12 cellular contexts compared by ENCODE assay signal in genomic region chr2:54546925-54547324, GRCh38.
DNase-seq lines count a peak whose midpoint lies in the region; ATAC-seq and TF ChIP-seq lines count a peak whose summit lies in the region.
"Had no signal": no experiment of that assay in that cellular context is flagged by ENCODE, and none has a peak within 500 bp of the region (broad histone marks: within the 10 kb centered on the region; RNA-seq: fewer than 3 reads in every experiment).

No MANE protein-coding gene starts in this region.

- in situ Hi-C loops in transverse colon (cut with MboI; ENCODE audit: low pct_ligation_motif_present in 1 of 4, low pct_unique_long_range_greater_than_20kb in 1 of 4, low sequenced_read_pairs in 3 of 4), result no loop called here

- no peak overlapping the region for H2AFZ ChIP-seq in OCI-LY3 (ENCODE audit: low read depth, low read length)

- no peaks in the 10 kb centered on the region for H3K9me3 ChIP-seq in OCI-LY3 (ENCODE audit: insufficient read depth, low read length)
- H3K9me3 ChIP-seq in transverse colon, result no peaks in the 10 kb centered on the region
- H3K9me3 ChIP-seq in CD4-positive, alpha-beta memory T cell (ENCODE audit: control insufficient read depth in 1 of 2, low read length in 2 of 2), result no peaks in the 10 kb centered on the region
- H3K9me3 ChIP-seq: body of pancreas had no signal

- CTCF ChIA-PET in CD4-positive, alpha-beta memory T cell (lab: Charles Lee; ENCODE audit: partially characterized antibody), result interaction anchor here (1.3 kb wide), 1 partner anchor 12 kb away, joined by 3 read pairs; no protein-coding TSS in a partner anchor
- CTCF ChIA-PET in WTC11 (lab: Charles Lee), result no interaction called here

- H3K4me3 ChIP-seq in OCI-LY3 (ENCODE audit: low read length), result no peak overlapping the region
- H3K4me3 ChIP-seq in transverse colon, result no peak overlapping the region
- H3K4me3 ChIP-seq in CD4-positive, alpha-beta memory T cell (ENCODE audit: low read length in 2 of 2), result no peak overlapping the region
- H3K4me3 ChIP-seq: body of pancreas had no signal

- H3K4me3 Mint-ChIP-seq in activated T-cell treated with anti-CD3 and anti-CD28 coated beads, Interleukin-2, amount 50 U/mL, for 72 hours, result peak overlapping the region in 1 of 2 donors; percentile 10
- no peak overlapping the region for H3K4me3 Mint-ChIP-seq in CD4-positive, alpha-beta memory T cell
- no peak overlapping the region for H3K4me3 Mint-ChIP-seq in WTC11
- H3K4me3 Mint-ChIP-seq: T-helper 1 cell treated with Interleukin-12 subunit alpha and Interleukin-12 subunit beta and Interleukin-4 antibody, amounts not matched to agents 30 μg/mL and 1 μg/mL, for 36 hours had no signal

- H3K9me3 Mint-ChIP-seq in activated T-cell treated with anti-CD3 and anti-CD28 coated beads, Interleukin-2, amount 50 U/mL, for 72 hours, result peaks cover 0 to 3% of the 10 kb centered on the region in 2 donors
- no peaks in the 10 kb centered on the region for H3K9me3 Mint-ChIP-seq in CD4-positive, alpha-beta memory T cell
- H3K9me3 Mint-ChIP-seq in WTC11, result no peaks in the 10 kb centered on the region; the same call in 1 of the 2 replicates
- H3K9me3 Mint-ChIP-seq: T-helper 1 cell treated with Interleukin-12 subunit alpha and Interleukin-12 subunit beta and Interleukin-4 antibody, amounts not matched to agents 30 μg/mL and 1 μg/mL, for 36 hours had no signal

- H3K27me3 Mint-ChIP-seq in activated T-cell treated with anti-CD3 and anti-CD28 coated beads, Interleukin-2, amount 50 U/mL, for 72 hours (ENCODE audit: low read depth), result no peaks in the 10 kb centered on the region
- no peaks in the 10 kb centered on the region for H3K27me3 Mint-ChIP-seq in CD4-positive, alpha-beta memory T cell
- H3K27me3 Mint-ChIP-seq in WTC11 (ENCODE audit: low read depth), result no peaks in the 10 kb centered on the region

- H3K36me3 Mint-ChIP-seq in activated T-cell treated with anti-CD3 and anti-CD28 coated beads, Interleukin-2, amount 50 U/mL, for 72 hours (ENCODE audit: insufficient read depth in 2 of 2), result no peaks in the 10 kb centered on the region
- no peaks in the 10 kb centered on the region for H3K36me3 Mint-ChIP-seq in CD4-positive, alpha-beta memory T cell
- H3K36me3 Mint-ChIP-seq in WTC11, result no peaks in the 10 kb centered on the region

- peak overlapping the region; percentile 8 for H3K27ac Mint-ChIP-seq in activated T-cell treated with anti-CD3 and anti-CD28 coated beads, Interleukin-2, amount 50 U/mL, for 72 hours
- no peak overlapping the region for H3K27ac Mint-ChIP-seq in CD4-positive, alpha-beta memory T cell
- no peak overlapping the region for H3K27ac Mint-ChIP-seq in WTC11
- H3K27ac Mint-ChIP-seq: T-helper 1 cell treated with Interleukin-12 subunit alpha and Interleukin-12 subunit beta and Interleukin-4 antibody, amounts not matched to agents 30 μg/mL and 1 μg/mL, for 36 hours had no signal

- no peaks in the 10 kb centered on the region for H3K27me3 ChIP-seq in OCI-LY3 (ENCODE audit: low read depth, low read length)
- no peaks in the 10 kb centered on the region for H3K27me3 ChIP-seq in transverse colon
- no peaks in the 10 kb centered on the region for H3K27me3 ChIP-seq in CD4-positive, alpha-beta memory T cell (ENCODE audit: insufficient read depth, low read length)
- H3K27me3 ChIP-seq: body of pancreas had no signal

- peaks cover 43% of the 10 kb centered on the region for H3K4me1 ChIP-seq in OCI-LY3 (ENCODE audit: low read length)
- peaks cover 42 to 79% (median 55%) of the 10 kb centered on the region in 4 donors for H3K4me1 ChIP-seq in transverse colon
- H3K4me1 ChIP-seq in CD4-positive, alpha-beta memory T cell (ENCODE audit: insufficient read depth, low read length), result no peaks in the 10 kb centered on the region

- no peaks in the 10 kb centered on the region for H4K20me1 ChIP-seq in OCI-LY3 (ENCODE audit: insufficient read depth, low read length)

- no peak overlapping the region for H3K27ac ChIP-seq in OCI-LY3 (ENCODE audit: low read length)
- peak overlapping the region; percentile 71 to 76 (median 75) for H3K27ac ChIP-seq in transverse colon
- H3K27ac ChIP-seq in CD4-positive, alpha-beta memory T cell (ENCODE audit: low read depth, low read length), result no peak overlapping the region

- TF ChIP-seq CTCF in OCI-LY3 (IDR thresholded peaks at IDR 0.05; ENCODE audit: low read depth, low read length) (no peak), transverse colon (IDR thresholded peaks at IDR 0.05) (no peak), WTC11 (IDR thresholded peaks at IDR 0.05) (no peak)

- H3K9ac ChIP-seq in OCI-LY3 (ENCODE audit: low read length), result no peak overlapping the region

- peak; percentile 28 to 59 for ATAC-seq in activated T-cell treated with anti-CD3 and anti-CD28 coated beads, Interleukin-2, amount 50 U/mL, for 72 hours (replicated peaks in 1 of 2)
- ATAC-seq in HG02852 (IDR thresholded peaks at IDR 0.05; ENCODE audit: unreplicated experiment) (peak; percentile 49), WTC11 (no peak)
- ATAC-seq: body of pancreas had no signal

- H3K4me2 ChIP-seq in OCI-LY3 (ENCODE audit: low read length), result peak overlapping the region; percentile 36

- H3K4me1 Mint-ChIP-seq in activated T-cell treated with anti-CD3 and anti-CD28 coated beads, Interleukin-2, amount 50 U/mL, for 72 hours (ENCODE audit: low read depth), result peaks cover 35% of the 10 kb centered on the region
- H3K4me1 Mint-ChIP-seq in CD4-positive, alpha-beta memory T cell, result no peaks in the 10 kb centered on the region
- H3K4me1 Mint-ChIP-seq in WTC11, result peaks cover 24% of the 10 kb centered on the region

- no peak for DNase-seq in activated T-cell treated with anti-CD3 and anti-CD28 coated beads, Interleukin-2, amount 50 U/mL, for 72 hours
- no peak for DNase-seq in activated T-cell treated with anti-CD3 and anti-CD28 coated beads, Interleukin-2, amount 50 U/mL, for 1 hour
- DNase-seq in transverse colon (no peak), WTC11 (ENCODE audit: low spot score) (no peak)
- DNase-seq in CD4-positive, alpha-beta memory T cell, result no peak
- DNase-seq in NK-92 treated with Interleukin-12 subunit alpha and Interleukin-12 subunit beta, amount 100 ng/mL, for 24 hours (lab: John Stamatoyannopoulos, UW), result no peak
- DNase-seq: activated CD8-positive, alpha-beta memory T cell treated with anti-CD3 and anti-CD28 coated beads, Interleukin-2, amount 50 U/mL, for 4 hours; body of pancreas; GDM1 had no signal

- no peak for TF ChIP-seq EP300 in transverse colon (IDR thresholded peaks at IDR 0.05; ENCODE audit: low read depth)

- intact Hi-C loops in transverse colon (cut with DNase I; ENCODE audit: low total_unique reads), result no loop called here
- intact Hi-C loops in CD4-positive, alpha-beta memory T cell (cut with micrococcal nuclease), result no loop called here

- no peak for TF ChIP-seq POLR2A in transverse colon (IDR thresholded peaks at IDR 0.05)

- H3K79me2 ChIP-seq in OCI-LY3 (ENCODE audit: low read length), result no peaks in the 10 kb centered on the region

- POLR2A ChIA-PET in CD4-positive, alpha-beta memory T cell (lab: Charles Lee; ENCODE audit: partially characterized antibody), result no interaction called here
- POLR2A ChIA-PET in WTC11 (lab: Charles Lee), result no interaction called here

- H3K36me3 ChIP-seq in OCI-LY3 (replicated peaks; ENCODE audit: low read depth, low read length) (no peaks in the 10 kb centered on the region), transverse colon (no peaks in the 10 kb centered on the region)
- H3K36me3 ChIP-seq in CD4-positive, alpha-beta memory T cell (ENCODE audit: insufficient read depth, low read length), result no peaks in the 10 kb centered on the region

- WGBS in transverse colon (ENCODE audit: low coverage in 1 of 2), 2 donors, result 8 to 70% methylated on average over 1 of the region's 1 CpG

TF ChIP-seq in WTC11, 78 proteins besides CTCF, POLR2A, EP300 and RAD21 (continues in another document):
- TF ChIP-seq NFATC4 (CRISPR knock-in tag; IDR thresholded peaks at IDR 0.05) (no peak), ATF3 (CRISPR knock-in tag; conservative IDR thresholded peaks at IDR 0.05) (no peak), ZNF121 (CRISPR knock-in tag; IDR thresholded peaks at IDR 0.05) (no peak), ZNF317 (CRISPR knock-in tag; IDR thresholded peaks at IDR 0.05; ENCODE audit: borderline replicate concordance, low read depth) (no peak)
- TF ChIP-seq, protein P1, sequence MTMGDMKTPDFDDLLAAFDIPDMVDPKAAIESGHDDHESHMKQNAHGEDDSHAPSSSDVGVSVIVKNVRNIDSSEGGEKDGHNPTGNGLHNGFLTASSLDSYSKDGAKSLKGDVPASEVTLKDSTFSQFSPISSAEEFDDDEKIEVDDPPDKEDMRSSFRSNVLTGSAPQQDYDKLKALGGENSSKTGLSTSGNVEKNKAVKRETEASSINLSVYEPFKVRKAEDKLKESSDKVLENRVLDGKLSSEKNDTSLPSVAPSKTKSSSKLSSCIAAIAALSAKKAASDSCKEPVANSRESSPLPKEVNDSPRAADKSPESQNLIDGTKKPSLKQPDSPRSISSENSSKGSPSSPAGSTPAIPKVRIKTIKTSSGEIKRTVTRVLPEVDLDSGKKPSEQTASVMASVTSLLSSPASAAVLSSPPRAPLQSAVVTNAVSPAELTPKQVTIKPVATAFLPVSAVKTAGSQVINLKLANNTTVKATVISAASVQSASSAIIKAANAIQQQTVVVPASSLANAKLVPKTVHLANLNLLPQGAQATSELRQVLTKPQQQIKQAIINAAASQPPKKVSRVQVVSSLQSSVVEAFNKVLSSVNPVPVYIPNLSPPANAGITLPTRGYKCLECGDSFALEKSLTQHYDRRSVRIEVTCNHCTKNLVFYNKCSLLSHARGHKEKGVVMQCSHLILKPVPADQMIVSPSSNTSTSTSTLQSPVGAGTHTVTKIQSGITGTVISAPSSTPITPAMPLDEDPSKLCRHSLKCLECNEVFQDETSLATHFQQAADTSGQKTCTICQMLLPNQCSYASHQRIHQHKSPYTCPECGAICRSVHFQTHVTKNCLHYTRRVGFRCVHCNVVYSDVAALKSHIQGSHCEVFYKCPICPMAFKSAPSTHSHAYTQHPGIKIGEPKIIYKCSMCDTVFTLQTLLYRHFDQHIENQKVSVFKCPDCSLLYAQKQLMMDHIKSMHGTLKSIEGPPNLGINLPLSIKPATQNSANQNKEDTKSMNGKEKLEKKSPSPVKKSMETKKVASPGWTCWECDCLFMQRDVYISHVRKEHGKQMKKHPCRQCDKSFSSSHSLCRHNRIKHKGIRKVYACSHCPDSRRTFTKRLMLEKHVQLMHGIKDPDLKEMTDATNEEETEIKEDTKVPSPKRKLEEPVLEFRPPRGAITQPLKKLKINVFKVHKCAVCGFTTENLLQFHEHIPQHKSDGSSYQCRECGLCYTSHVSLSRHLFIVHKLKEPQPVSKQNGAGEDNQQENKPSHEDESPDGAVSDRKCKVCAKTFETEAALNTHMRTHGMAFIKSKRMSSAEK (CRISPR knock-in tag; IDR thresholded peaks at IDR 0.05; ENCODE audit: borderline replicate concordance), result no peak

Comparison
In these comparisons a context has a peak if more than half of its experiments do, and no peak if none do; other contexts are left out.
1. H3K27ac ChIP-seq: peak in transverse colon (4 of 4); none in OCI-LY3 (single experiment) and CD4-positive, alpha-beta memory T cell (single experiment).